ENCODE assay signal across 19 cellular contexts in genomic region chr16:87548086-87548485, GRCh38. TPM values are rescaled to one million over a fixed set of nuclear protein-coding genes. Genes with fewer than 3 reads are reported as not detected.
DNase-seq lines count a peak whose midpoint lies in the region; ATAC-seq, FAIRE-seq and TF ChIP-seq lines count a peak whose summit lies in the region.
"Had no signal": no experiment of that assay in that cellular context is flagged by ENCODE, and none has a peak within 500 bp of the region (broad histone marks: within the 10 kb centered on the region; RNA-seq: fewer than 3 reads in every experiment).

No MANE protein-coding gene starts in this region.

- no peak overlapping the region for H2AFZ ChIP-seq in HepG2 (ENCODE audit: low read length)
- no peak overlapping the region for H2AFZ ChIP-seq in neural progenitor cell (replicated peaks)

- TF ChIP-seq POLR2A in HepG2 (IDR thresholded peaks at IDR 0.05; ENCODE audit: insufficient read depth in 1 of 2, low read depth in 2 of 2, low read length in 2 of 2), result no peak
- no peak for TF ChIP-seq POLR2A in right lobe of liver (IDR thresholded peaks at IDR 0.05)

- in situ Hi-C loops in HepG2 (cut with HindIII; ENCODE audit: extremely low pct_ligation_motif_present, low pct_unique_long_range_greater_than_20kb), result no loop called here

- H3K27ac ChIP-seq in HepG2 (ENCODE audit: extremely low read length, insufficient read depth, low read length), result no peak overlapping the region
- H3K27ac ChIP-seq in right lobe of liver, result no peak overlapping the region
- no peak overlapping the region for H3K27ac ChIP-seq in neural progenitor cell
- H3K27ac ChIP-seq: 22Rv1 had no signal

- TF ChIP-seq EP300 in HepG2 (IDR thresholded peaks at IDR 0.05; ENCODE audit: low read depth in 2 of 2, low read length in 2 of 2), result no peak
- TF ChIP-seq EP300 in HepG2 (CRISPR knock-in tag; IDR thresholded peaks at IDR 0.05; ENCODE audit: borderline replicate concordance), result no peak

- BruUV-seq in HepG2 (replicated peaks; lab: Mats Ljungman, UMichigan), result no TSS peak

- peaks cover 5% of the 10 kb centered on the region for H3K9me3 Mint-ChIP-seq in neural progenitor cell
- H3K9me3 Mint-ChIP-seq in activated T-helper 17 cell treated with anti-CD3 and anti-CD28 coated beads, Interleukin-2, amount 50 U/mL, for 72 hours, result no peaks in the 10 kb centered on the region

- ATAC-seq in HepG2 (no peak), right lobe of liver (no peak), HG02763 (IDR thresholded peaks at IDR 0.05; ENCODE audit: unreplicated experiment) (no peak), GM19452 (IDR thresholded peaks at IDR 0.05; ENCODE audit: unreplicated experiment) (no peak)
- ATAC-seq in activated T-helper 17 cell treated with anti-CD3 and anti-CD28 coated beads, Interleukin-2, amount 50 U/mL, for 72 hours (replicated peaks), result no peak
- ATAC-seq: CD8-positive, alpha-beta T cell had no signal

- TF ChIP-seq CTCF in HepG2 (CRISPR knock-in tag; IDR thresholded peaks at IDR 0.05) (0 out of 2 replicates have a peak, but pooled peaks have one; percentile 21), right lobe of liver (IDR thresholded peaks at IDR 0.05) (no peak), choroid plexus epithelial cell (conservative IDR thresholded peaks at IDR 0.05; ENCODE audit: low read depth, low read length) (peak; percentile 22), neural progenitor cell (IDR thresholded peaks at IDR 0.05) (no peak)

- H3K36me3 ChIP-seq in HepG2 (replicated peaks in 1 of 2; ENCODE audit: control insufficient read depth in 1 of 2, insufficient read depth in 2 of 2, low read length in 2 of 2) (no peaks in the 10 kb centered on the region), right lobe of liver (no peaks in the 10 kb centered on the region), neural progenitor cell (no peaks in the 10 kb centered on the region)

- H3K4me1 ChIP-seq in HepG2 (ENCODE audit: insufficient read depth, low read length) (peaks cover 27% of the 10 kb centered on the region), right lobe of liver (peaks cover 0 to 11% (median 4%) of the 10 kb centered on the region in 4 donors), neural progenitor cell (no peaks in the 10 kb centered on the region)

- FAIRE-seq in HepG2 (lab: Jason Lieb, UNC), result no peak
- FAIRE-seq: GM12892, HTR-8/SVneo had no signal

- H3F3A ChIP-seq in neural progenitor cell (ENCODE audit: low read depth), result no peaks in the 10 kb centered on the region

- intact Hi-C loops in HepG2 (cut with micrococcal nuclease; ENCODE audit: unreplicated experiment), result no loop called here
- intact Hi-C loops in right lobe of liver (cut with DNase I), result no loop called here
- intact Hi-C loops in cardiac septum (cut with DNase I), result no loop called here

- CTCF ChIA-PET in HepG2 (lab: Yijun Ruan, JAX; ENCODE audit: low intra/inter-chr PET ratio, low total read pairs), result no interaction called here

- peaks cover 8% of the 10 kb centered on the region for H3K9me3 ChIP-seq in HepG2 (ENCODE audit: low read length)
- no peaks in the 10 kb centered on the region for H3K9me3 ChIP-seq in right lobe of liver
- H3K9me3 ChIP-seq in neural progenitor cell (ENCODE audit: low read depth), result no peaks in the 10 kb centered on the region
- H3K9me3 ChIP-seq: Caco-2 had no signal

- peak overlapping the region; percentile 15 for H3K4me3 Mint-ChIP-seq in neural progenitor cell
- no peak overlapping the region for H3K4me3 Mint-ChIP-seq in activated T-helper 17 cell treated with anti-CD3 and anti-CD28 coated beads, Interleukin-2, amount 50 U/mL, for 72 hours
- H3K4me3 Mint-ChIP-seq: CD8-positive, alpha-beta T cell; HFFc6 had no signal

- no peak overlapping the region for H3K27ac Mint-ChIP-seq in neural progenitor cell
- H3K27ac Mint-ChIP-seq in activated T-helper 17 cell treated with anti-CD3 and anti-CD28 coated beads, Interleukin-2, amount 50 U/mL, for 72 hours, result no peak overlapping the region
- H3K27ac Mint-ChIP-seq: CD8-positive, alpha-beta T cell; HFFc6 had no signal

- H3K9ac ChIP-seq in HepG2 (ENCODE audit: insufficient read depth, low read depth, low read length) (no peak overlapping the region), neural progenitor cell (no peak overlapping the region)

- H3K4me2 ChIP-seq in HepG2 (ENCODE audit: low read depth, low read length) (no peak overlapping the region), neural progenitor cell (no peak overlapping the region)

- no peak for TF ChIP-seq RAD21 in HepG2 (CRISPR knock-in tag; IDR thresholded peaks at IDR 0.05)

- H3K27me3 Mint-ChIP-seq in neural progenitor cell (ENCODE audit: insufficient read depth, low read depth), result peaks cover 18% of the 10 kb centered on the region
- H3K27me3 Mint-ChIP-seq in activated T-helper 17 cell treated with anti-CD3 and anti-CD28 coated beads, Interleukin-2, amount 50 U/mL, for 72 hours, result peaks cover 20% of the 10 kb centered on the region

- H3K4me1 Mint-ChIP-seq in neural progenitor cell, result peaks cover 8% of the 10 kb centered on the region
- no peaks in the 10 kb centered on the region for H3K4me1 Mint-ChIP-seq in activated T-helper 17 cell treated with anti-CD3 and anti-CD28 coated beads, Interleukin-2, amount 50 U/mL, for 72 hours

- H4K20me1 ChIP-seq in HepG2 (ENCODE audit: insufficient read depth, low read length) (no peaks in the 10 kb centered on the region), neural progenitor cell (ENCODE audit: low read depth) (no peaks in the 10 kb centered on the region)

- no peaks in the 10 kb centered on the region for H3K36me3 Mint-ChIP-seq in neural progenitor cell
- no peaks in the 10 kb centered on the region for H3K36me3 Mint-ChIP-seq in activated T-helper 17 cell treated with anti-CD3 and anti-CD28 coated beads, Interleukin-2, amount 50 U/mL, for 72 hours (ENCODE audit: low read depth)
- H3K36me3 Mint-ChIP-seq: CD14-positive monocyte; CD8-positive, alpha-beta T cell had no signal

- no peaks in the 10 kb centered on the region for H3K79me2 ChIP-seq in HepG2 (ENCODE audit: insufficient read depth, low read length)
- no peaks in the 10 kb centered on the region for H3K79me2 ChIP-seq in neural progenitor cell (ENCODE audit: low read depth)

- 0% methylated on average over 3 of the region's 3 CpGs for WGBS in HepG2 (ENCODE audit: low lambda C conversion rate)
- 11% methylated on average over 3 of the region's 3 CpGs for WGBS in right lobe of liver (ENCODE audit: insufficient coverage, low coverage, low lambda C conversion rate, missing lambda C conversion rate)

- POLR2A ChIA-PET in HepG2 (lab: Yijun Ruan, JAX), result no interaction called here

- H3K27me3 ChIP-seq in HepG2 (ENCODE audit: control insufficient read depth in 1 of 2, insufficient read depth in 2 of 2, low read length in 2 of 2) (peaks cover 8 to 53% of the 10 kb centered on the region in 2 experiments; a peak in 4 of 5 replicates), right lobe of liver (no peaks in the 10 kb centered on the region), neural progenitor cell (no peaks in the 10 kb centered on the region)

- DNase-seq in HepG2 (ENCODE audit: low spot score) (no peak), right lobe of liver (no peak), choroid plexus epithelial cell (ENCODE audit: low read depth) (no peak), neural progenitor cell (ENCODE audit: low spot score) (no peak), cardiac septum (ENCODE audit: low spot score) (no peak)
- DNase-seq: Caco-2; CD8-positive, alpha-beta T cell; DND-41; GDM1; HCEC 1CT; HFFc6 had no signal

- no peak overlapping the region for H3K4me3 ChIP-seq in HepG2 (replicated peaks in 1 of 3; ENCODE audit: insufficient read depth in 1 of 3, low read depth in 2 of 3, low read length in 3 of 3)
- H3K4me3 ChIP-seq in right lobe of liver, result no peak overlapping the region
- no peak overlapping the region for H3K4me3 ChIP-seq in choroid plexus epithelial cell (ENCODE audit: low read depth, low read length)
- H3K4me3 ChIP-seq in neural progenitor cell, result no peak overlapping the region

RNA-seq across cellular contexts. Expression of gene JPH3, which starts 54.2 kb away (rescaled TPM):
- total RNA-seq in HepG2 (2016; rRNA removed; fragmentation: Illumina TruSeq; extraction: Trizol) (not detected in 2 replicates), right lobe of liver (under 1 TPM in 2 of 6 experiments, not detected in 4; 0.07 to 0.12 TPM), neural progenitor cell (ENCODE audit: low replicate concordance) (7.1 and 19.4 TPM in 2 replicates), cardiac septum (0.11 TPM)
- not detected in 2 replicates for total RNA-seq in HepG2 (2016; cell fraction: cytosol; rRNA removed; fragmentation: Illumina TruSeq; extraction: Trizol; ENCODE audit: low read depth)
- not detected in 2 replicates for total RNA-seq in HepG2 (2016; cell fraction: insoluble cytoplasmic fraction; rRNA removed; fragmentation: Illumina TruSeq; extraction: Trizol)
- not detected in 2 replicates for total RNA-seq in HepG2 (2016; cell fraction: membrane; rRNA removed; fragmentation: Illumina TruSeq; extraction: Trizol)
- total RNA-seq in HepG2 (2016; cell fraction: nucleus; rRNA removed; fragmentation: Illumina TruSeq; extraction: Trizol), result not detected in 2 replicates
- polyA plus RNA-seq in HepG2 (2011; rRNA removed), result not detected in 2 replicates
- polyA plus RNA-seq in HepG2 (2011; cell fraction: cytosol; rRNA removed), result not detected in 2 replicates
- polyA plus RNA-seq in HepG2 (2011; cell fraction: nucleus; rRNA removed), result not detected in 2 replicates
- polyA plus RNA-seq in HepG2 (2012), result 0.07 and 0.08 TPM in 2 replicates
- not detected in 2 replicates for polyA plus RNA-seq in HepG2 (2016; cell fraction: cytosol; fragmentation: Illumina TruSeq; extraction: Trizol; ENCODE audit: low read depth)
- polyA plus RNA-seq in HepG2 (2016; cell fraction: insoluble cytoplasmic fraction; fragmentation: Illumina TruSeq; extraction: Trizol; ENCODE audit: low read depth), result not detected in 2 replicates
- polyA plus RNA-seq in HepG2 (2016; cell fraction: membrane; fragmentation: Illumina TruSeq; extraction: Trizol; ENCODE audit: low read depth), result not detected in 2 replicates
- not detected in 2 replicates for polyA plus RNA-seq in HepG2 (2016; cell fraction: nucleus; fragmentation: Illumina TruSeq; extraction: Trizol; ENCODE audit: insufficient read depth, low read depth)
- 0.07 TPM in 1 of 2 replicates, not detected in the other for polyA minus RNA-seq in HepG2 (2011; rRNA and poly(A)+ RNA removed; ENCODE audit: low replicate concordance)
- not detected in 2 replicates for polyA minus RNA-seq in HepG2 (2011; cell fraction: cytosol; rRNA and poly(A)+ RNA removed)
- not detected in 2 replicates for polyA minus RNA-seq in HepG2 (2011; cell fraction: nucleus; rRNA and poly(A)+ RNA removed)
- total RNA-seq in activated T-helper 17 cell treated with anti-CD3 and anti-CD28 coated beads, Interleukin-2, amount 50 U/mL, for 72 hours, result under 1 TPM in 1 of 2 donors, not detected in 1; 0.09 TPM
- total RNA-seq: CD8-positive, alpha-beta T cell; HFFc6 had no signal
- polyA plus RNA-seq: BJ, CD14-positive monocyte had no signal

RNA-seq across cellular contexts. Expression of gene ZCCHC14, which starts 55.3 kb away (rescaled TPM):
- total RNA-seq in HepG2 (2016; rRNA removed; fragmentation: Illumina TruSeq; extraction: Trizol) (12.5 and 20.4 TPM in 2 replicates), right lobe of liver (10 to 100 TPM; 12.6 to 26.5 (median 17.7) TPM), neural progenitor cell (ENCODE audit: low replicate concordance) (10.3 and 11.7 TPM in 2 replicates), cardiac septum (20.5 TPM)
- total RNA-seq in HepG2 (2016; cell fraction: cytosol; rRNA removed; fragmentation: Illumina TruSeq; extraction: Trizol; ENCODE audit: low read depth), result 10.4 and 15.8 TPM in 2 replicates
- 11.4 and 19.2 TPM in 2 replicates for total RNA-seq in HepG2 (2016; cell fraction: insoluble cytoplasmic fraction; rRNA removed; fragmentation: Illumina TruSeq; extraction: Trizol)
- 9.4 and 10.4 TPM in 2 replicates for total RNA-seq in HepG2 (2016; cell fraction: membrane; rRNA removed; fragmentation: Illumina TruSeq; extraction: Trizol)
- total RNA-seq in HepG2 (2016; cell fraction: nucleus; rRNA removed; fragmentation: Illumina TruSeq; extraction: Trizol), result 21.7 and 25.2 TPM in 2 replicates
- 12.4 and 13.9 TPM in 2 replicates for polyA plus RNA-seq in HepG2 (2011; rRNA removed)
- 7.2 and 8.1 TPM in 2 replicates for polyA plus RNA-seq in HepG2 (2011; cell fraction: cytosol; rRNA removed)
- polyA plus RNA-seq in HepG2 (2011; cell fraction: nucleus; rRNA removed), result 44.4 and 55.9 TPM in 2 replicates
- polyA plus RNA-seq in HepG2 (2012), result 24.9 and 25.6 TPM in 2 replicates
- polyA plus RNA-seq in HepG2 (2016; cell fraction: cytosol; fragmentation: Illumina TruSeq; extraction: Trizol; ENCODE audit: low read depth), result 0.75 and 0.90 TPM in 2 replicates
- 19.5 and 24.4 TPM in 2 replicates for polyA plus RNA-seq in HepG2 (2016; cell fraction: insoluble cytoplasmic fraction; fragmentation: Illumina TruSeq; extraction: Trizol; ENCODE audit: low read depth)
- polyA plus RNA-seq in HepG2 (2016; cell fraction: membrane; fragmentation: Illumina TruSeq; extraction: Trizol; ENCODE audit: low read depth), result 3.1 and 3.9 TPM in 2 replicates
- 46.5 and 48.4 TPM in 2 replicates for polyA plus RNA-seq in HepG2 (2016; cell fraction: nucleus; fragmentation: Illumina TruSeq; extraction: Trizol; ENCODE audit: insufficient read depth, low read depth)
- polyA minus RNA-seq in HepG2 (2011; rRNA and poly(A)+ RNA removed; ENCODE audit: low replicate concordance), result 16.6 and 28.7 TPM in 2 replicates
- 20.6 and 23.9 TPM in 2 replicates for polyA minus RNA-seq in HepG2 (2011; cell fraction: cytosol; rRNA and poly(A)+ RNA removed)
- polyA minus RNA-seq in HepG2 (2011; cell fraction: nucleus; rRNA and poly(A)+ RNA removed), result 24.0 and 26.7 TPM in 2 replicates
- 1 to 10 TPM; 3.0 to 5.2 TPM for total RNA-seq in activated T-helper 17 cell treated with anti-CD3 and anti-CD28 coated beads, Interleukin-2, amount 50 U/mL, for 72 hours

Comparison
In these comparisons a context has a peak if more than half of its experiments do, and no peak if none do; other contexts are left out.
1. CTCF ChIP-seq: peak in HepG2 (single experiment) and choroid plexus epithelial cell (single experiment); none in right lobe of liver (0 of 4) and neural progenitor cell (single experiment).